Comparison of ENCODE assay signal across 25 cellular contexts in genomic region chr6:109939654-109940053, GRCh38. TPM values are rescaled to one million over a fixed set of nuclear protein-coding genes. Genes with fewer than 3 reads are reported as not detected.
"Had no signal": no experiment of that assay in that cellular context is flagged by ENCODE, and none has a peak within 500 bp of the region (broad histone marks: within the 10 kb centered on the region; RNA-seq: fewer than 3 reads in every experiment).

No MANE protein-coding gene starts in this region.

- H3K4me1 ChIP-seq: esophagus muscularis mucosa, gastrocnemius medialis, heart left ventricle, left lung, pancreas, tibial nerve, uterus had no signal

- H3K4me3 ChIP-seq: coronary artery, esophagus muscularis mucosa, gastrocnemius medialis, heart left ventricle, left lung, pancreas, tibial nerve, uterus had no signal

- H3K27ac ChIP-seq: coronary artery, esophagus muscularis mucosa, gastrocnemius medialis, heart left ventricle, left lung, pancreas, tibial nerve, uterus had no signal

- H3K9me3 ChIP-seq: esophagus muscularis mucosa, gastrocnemius medialis, pancreas, uterus had no signal

- H3K36me3 Mint-ChIP-seq: activated CD4-positive, alpha-beta memory T cell treated with anti-CD3 and anti-CD28 coated beads for 36 hours had no signal

- H3K4me1 Mint-ChIP-seq: activated CD4-positive, alpha-beta T cell treated with anti-CD3 and anti-CD28 coated beads for 36 hours; activated CD8-positive, alpha-beta memory T cell treated with anti-CD3 and anti-CD28 coated beads, Interleukin-2, amount 10 ng/mL, durations not matched to agents 7 days and 5 days; naive thymus-derived CD8-positive, alpha-beta T cell had no signal

- H3K27ac Mint-ChIP-seq: activated CD4-positive, alpha-beta memory T cell treated with anti-CD3 and anti-CD28 coated beads for 36 hours; activated CD4-positive, alpha-beta T cell treated with anti-CD3 and anti-CD28 coated beads for 36 hours; activated CD8-positive, alpha-beta memory T cell treated with anti-CD3 and anti-CD28 coated beads, Interleukin-2, amount 10 ng/mL, durations not matched to agents 7 days and 5 days; T-helper 1 cell treated with Interleukin-12 subunit alpha and Interleukin-12 subunit beta and Interleukin-4 antibody, amounts not matched to agents 30 μg/mL and 1 μg/mL, for 36 hours had no signal

- H3K27me3 ChIP-seq: esophagus muscularis mucosa, gastrocnemius medialis, left lung, pancreas, tibial nerve, uterus had no signal

- H3K36me3 ChIP-seq: esophagus muscularis mucosa, gastrocnemius medialis, heart left ventricle, left lung, pancreas, tibial nerve, uterus had no signal

- H3K4me3 Mint-ChIP-seq: activated CD4-positive, alpha-beta memory T cell treated with anti-CD3 and anti-CD28 coated beads for 36 hours; activated CD4-positive, alpha-beta T cell treated with anti-CD3 and anti-CD28 coated beads for 36 hours; activated CD8-positive, alpha-beta memory T cell treated with anti-CD3 and anti-CD28 coated beads, Interleukin-2, amount 10 ng/mL, durations not matched to agents 7 days and 5 days; activated T-cell treated with anti-CD3 and anti-CD28 coated beads, Interleukin-2, amount 50 U/mL, for 4 hours; naive thymus-derived CD8-positive, alpha-beta T cell; T-helper 1 cell treated with Interleukin-12 subunit alpha and Interleukin-12 subunit beta and Interleukin-4 antibody, amounts not matched to agents 30 μg/mL and 1 μg/mL, for 36 hours had no signal

- DNase-seq: activated CD4-positive, alpha-beta memory T cell treated with anti-CD3 and anti-CD28 coated beads for 36 hours; activated CD4-positive, alpha-beta T cell treated with anti-CD3 and anti-CD28 coated beads for 36 hours; activated CD8-positive, alpha-beta memory T cell treated with anti-CD3 and anti-CD28 coated beads, Interleukin-2, amount 10 ng/mL, durations not matched to agents 7 days and 5 days; activated effector memory CD4-positive, alpha-beta T cell treated with Interleukin-2 at 50 U/mL for 16 hours; activated naive CD4-positive, alpha-beta T cell treated with anti-CD3 and anti-CD28 coated beads, Interleukin-2, amount 50 U/mL, for 16 hours; activated T-cell treated with anti-CD3 and anti-CD28 coated beads, Interleukin-2, amount 50 U/mL, for 4 hours; central memory CD4-positive, alpha-beta T cell; gastrocnemius medialis; heart left ventricle; islet precursor cell; left lung; naive thymus-derived CD8-positive, alpha-beta T cell; pancreas; stimulated activated CD4-positive, alpha-beta T cell treated with anti-CD3 and anti-CD28 coated beads, Interleukin-4, amount 100 ng/mL, for 4 hours; stimulated activated CD8-positive, alpha-beta memory T cell treated with anti-CD3 and anti-CD28 coated beads, Interleukin-4, amount 100 ng/mL, for 48 hours; stimulated activated naive CD4-positive, alpha-beta T cell treated with Interleukin-2 at 50 U/mL for 16 hours; substantia nigra; uterus had no signal

RNA-seq across cellular contexts. Expression of gene GPR6, which starts 38.5 kb away (rescaled TPM):
- total RNA-seq: activated CD4-positive, alpha-beta memory T cell treated with anti-CD3 and anti-CD28 coated beads for 36 hours; activated CD4-positive, alpha-beta T cell treated with anti-CD3 and anti-CD28 coated beads for 36 hours; activated CD8-positive, alpha-beta memory T cell treated with anti-CD3 and anti-CD28 coated beads, Interleukin-2, amount 10 ng/mL, durations not matched to agents 7 days and 5 days; activated T-cell treated with anti-CD3 and anti-CD28 coated beads, Interleukin-2, amount 50 U/mL, for 4 hours; gastrocnemius medialis; heart left ventricle; left lung; mucosa of gallbladder; naive thymus-derived CD8-positive, alpha-beta T cell; skeletal muscle tissue; tibial nerve; uterus had no signal
- polyA plus RNA-seq: adipose tissue; heart left ventricle; naive thymus-derived CD8-positive, alpha-beta T cell had no signal
